8 cellular contexts compared by ENCODE assay signal in genomic region chr17:80147035-80147939, GRCh38. TPM values are rescaled to one million over a fixed set of nuclear protein-coding genes. Genes with fewer than 3 reads are reported as not detected.
DNase-seq lines count a peak whose midpoint lies in the region; ATAC-seq, FAIRE-seq and TF ChIP-seq lines count a peak whose summit lies in the region.

EIF4A3 (minus strand) TSS chr17:80147128; CDS start chr17:80146961, 167 bp downstream.

- TF ChIP-seq CTCF in AG09319 (IDR thresholded peaks at IDR 0.05; ENCODE audit: low read depth, low read length) = no peak

- ATAC-seq in GM19035 (IDR thresholded peaks at IDR 0.05; ENCODE audit: unreplicated experiment) = peak; percentile 88
- ATAC-seq in HG03354 (IDR thresholded peaks at IDR 0.05; ENCODE audit: poor library complexity, severe bottlenecking, unreplicated experiment) = peak; percentile 87

- DNase-seq in AG09319 (ENCODE audit: extremely low read depth, low read depth) (peak; percentile 99), NCI-H460 (ENCODE audit: extremely low read depth, low read depth) (peak; percentile 99), cerebellar nuclear complex (lab: John Stamatoyannopoulos, UW) (peak; percentile 90 to 93)
- peak; percentile 96 for DNase-seq in activated CD4-positive, CD25-positive, alpha-beta regulatory T cell treated with anti-CD3 and anti-CD28 coated beads, Interleukin-2, amount 50 U/mL, for 72 hours
- peak; percentile 92 for DNase-seq in stimulated activated CD4-positive, alpha-beta T cell treated with anti-CD3 and anti-CD28 coated beads, Interleukin-12 subunit alpha, Interleukin-12 subunit beta, amount 100 ng/mL, for 4 hours

- FAIRE-seq in islet of Langerhans (lab: Jason Lieb, UNC) = peak; percentile 92

RNA-seq across cellular contexts. Expression of gene EIF4A3, which starts in this region (rescaled TPM):
- 86.7 and 96.7 TPM in 2 replicates for total RNA-seq in NCI-H460 (2014; rRNA removed; shearing (Covaris generic))
- 129 and 134 TPM in 2 replicates for polyA plus RNA-seq in NCI-H460 (2014; cell fraction: nucleus; rRNA removed)

Comparison
In these comparisons a context has a peak if more than half of its experiments do, and no peak if none do; other contexts are left out.
1. Peak in every context shown above with its lines: DNase-seq and ATAC-seq.